Comparison of ENCODE assay signal across 8 cellular contexts in genomic region chr3:197298341-197298857, GRCh38. TPM values are rescaled to one million over a fixed set of nuclear protein-coding genes. Genes with fewer than 3 reads are reported as not detected.
DNase-seq lines count a peak whose midpoint lies in the region; ATAC-seq and FAIRE-seq lines count a peak whose summit lies in the region.

Gene DLG1, minus strand, starts transcription at chr3:197298612. Its CDS starts 1,408 bp downstream, at chr3:197297204.

- H3K4me3 ChIP-seq in NT2/D1 (ENCODE audit: insufficient read length, low read depth) (peak within 1 kb of the TSS; percentile 96), mononuclear cell (ENCODE audit: low read length) (peak within 1 kb of the TSS; percentile 84)

- peak within 1 kb of the TSS; percentile 97 for H3K9ac ChIP-seq in NT2/D1 (ENCODE audit: insufficient read length, low read depth)

- no peak for FAIRE-seq in HTR-8/SVneo (lab: Jason Lieb, UNC)

- in situ Hi-C loops in endometrial microvascular endothelial cells (cut with HindIII; ENCODE audit: inconsistent ontology term, low pct_unique_long_range_greater_than_20kb, low sequenced_read_pairs): loop anchor here (25.0 kb wide), 1 partner anchor 164 kb away; no protein-coding TSS in a partner anchor

- H3K36me3 ChIP-seq in NT2/D1 (ENCODE audit: insufficient read depth, insufficient read length, low read length): peaks cover 34% of the 10 kb centered on the region

- DNase-seq in COLO829 (ENCODE audit: low spot score) (peak; percentile 97), HTR-8/SVneo (ENCODE audit: insufficient read length, low spot score) (peak; percentile 89), NT2/D1 (ENCODE audit: low read depth, low spot score) (peak; percentile 73)
- peak; percentile 66 for DNase-seq in activated CD8-positive, alpha-beta memory T cell treated with anti-CD3 and anti-CD28 coated beads, Interleukin-2, amount 50 U/mL, for 24 hours (ENCODE audit: extremely low read depth)
- peak; percentile 76 to 80 for DNase-seq in stimulated activated CD8-positive, alpha-beta memory T cell treated with anti-CD3 and anti-CD28 coated beads, Interleukin-2, amount 100 ng/mL, for 48 hours (ENCODE audit: low read depth in 2 of 2)

- H3K27me3 ChIP-seq in NT2/D1 (ENCODE audit: insufficient read depth, insufficient read length) (peaks cover 2% of the 10 kb centered on the region), mononuclear cell (ENCODE audit: insufficient read depth, low read length) (peaks cover 9% of the 10 kb centered on the region)

- H3K4me1 ChIP-seq in NT2/D1 (ENCODE audit: insufficient read depth, insufficient read length) (no peaks in the 10 kb centered on the region), mononuclear cell (ENCODE audit: insufficient read depth, low read length) (peaks cover 18% of the 10 kb centered on the region)

- peak; percentile 45 for ATAC-seq in GM21367 (IDR thresholded peaks at IDR 0.05; ENCODE audit: unreplicated experiment)

- H3K9me3 ChIP-seq in NT2/D1 (ENCODE audit: insufficient read depth, low read length) (no peaks in the 10 kb centered on the region), mononuclear cell (ENCODE audit: low read depth, low read length) (no peaks in the 10 kb centered on the region)

RNA-seq across cellular contexts. Expression of gene DLG1, which starts in this region (rescaled TPM):
- total RNA-seq in endometrial microvascular endothelial cells (ENCODE audit: inconsistent ontology term) (32.8 TPM), mononuclear cell (48.0 TPM)

Comparison
In these comparisons a context has a peak if more than half of its experiments do, and no peak if none do; other contexts are left out.
1. Peak in every context shown above with its lines: DNase-seq, ATAC-seq and H3K4me3 ChIP-seq.